In the genomic region with DNA sequence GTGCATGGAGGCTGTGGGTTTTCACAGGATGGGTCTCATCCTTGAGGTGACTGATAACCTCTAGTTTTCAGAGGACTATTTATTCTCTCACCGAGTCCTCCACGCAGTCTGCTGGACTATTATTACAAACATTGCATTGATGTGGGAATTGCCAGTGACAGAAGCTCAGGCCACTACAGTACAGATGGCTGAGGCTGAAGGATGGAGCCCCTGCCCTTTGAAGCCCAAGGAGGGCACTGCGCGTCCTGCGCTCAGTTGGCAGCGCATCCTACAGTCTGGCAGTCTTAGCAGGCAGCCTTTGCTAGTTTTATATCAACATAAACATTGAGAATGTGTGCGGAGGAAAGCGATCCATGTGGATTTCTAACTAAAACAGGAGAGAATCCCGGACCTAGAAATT, we compare ENCODE assay signal across 15 cellular contexts. TPM values are rescaled to one million over a fixed set of nuclear protein-coding genes. Genes with fewer than 3 reads are reported as not detected.
DNase-seq lines count a peak whose midpoint lies in the region; ATAC-seq, FAIRE-seq and TF ChIP-seq lines count a peak whose summit lies in the region.
"Had no signal": no experiment of that assay in that cellular context is flagged by ENCODE, and none has a peak within 500 bp of the region (broad histone marks: within the 10 kb centered on the region; RNA-seq: fewer than 3 reads in every experiment).

No MANE protein-coding gene starts in this region.

- DNase-seq in CD4-positive, alpha-beta T cell, result no peak
- DNase-seq in IMR-90, result no peak
- no peak for DNase-seq in neural progenitor cell (ENCODE audit: low spot score)
- no peak for DNase-seq in small intestine
- no peak for DNase-seq in SKM-1 (lab: John Stamatoyannopoulos, UW; ENCODE audit: unreplicated experiment)
- no peak for DNase-seq in kidney
- DNase-seq: activated naive CD4-positive, alpha-beta T cell treated with anti-CD3 and anti-CD28 coated beads, Interleukin-2, amount 50 U/mL, for 16 hours; heart left ventricle; left cardiac atrium; stimulated activated CD4-positive, alpha-beta T cell treated with anti-CD3 and anti-CD28 coated beads, Interleukin-12 subunit alpha, Interleukin-12 subunit beta, amount 100 ng/mL, for 4 hours; tibial artery had no signal

- H3K36me3 ChIP-seq in IMR-90 (ENCODE audit: control insufficient read depth, insufficient read depth, low read length) (no peaks in the 10 kb centered on the region), neural progenitor cell (no peaks in the 10 kb centered on the region), small intestine (ENCODE audit: control insufficient read depth in 2 of 2, insufficient read depth in 2 of 2, low read length in 2 of 2) (no peaks in the 10 kb centered on the region), kidney (ENCODE audit: control insufficient read depth in 1 of 2, insufficient read depth in 2 of 2, low read length in 2 of 2) (no peaks in the 10 kb centered on the region)
- H3K36me3 ChIP-seq: heart left ventricle, tibial artery had no signal

- no peak for TF ChIP-seq CTCF in CD4-positive, alpha-beta T cell (IDR thresholded peaks at IDR 0.05)
- TF ChIP-seq CTCF in IMR-90 (conservative IDR thresholded peaks at IDR 0.05; ENCODE audit: low read depth, low read length), result no peak
- TF ChIP-seq CTCF in neural progenitor cell (IDR thresholded peaks at IDR 0.05), result no peak
- no peak for TF ChIP-seq CTCF in kidney (IDR thresholded peaks at IDR 0.05; ENCODE audit: borderline replicate concordance, extremely low read depth, insufficient read depth)

- H3K27me3 Mint-ChIP-seq in CD4-positive, alpha-beta T cell, result no peaks in the 10 kb centered on the region
- no peaks in the 10 kb centered on the region for H3K27me3 Mint-ChIP-seq in dendritic cell treated with granulocyte-macrophage colony-stimulating factor and Interleukin-4, amounts not matched to agents 40 ng/mL and 50 ng/mL, for 4 days
- H3K27me3 Mint-ChIP-seq in neural progenitor cell (ENCODE audit: insufficient read depth, low read depth), result peaks cover 2% of the 10 kb centered on the region

- no peaks in the 10 kb centered on the region for H4K20me1 ChIP-seq in IMR-90 (ENCODE audit: insufficient read depth, low read length)
- H4K20me1 ChIP-seq in neural progenitor cell (ENCODE audit: low read depth), result peaks cover 7% of the 10 kb centered on the region

- H3K23ac ChIP-seq in IMR-90 (ENCODE audit: low read depth, low read length), result no peak overlapping the region

- H2AFZ ChIP-seq in IMR-90 (replicated peaks; ENCODE audit: low read length, poor library complexity) (peak overlapping the region; percentile 45), neural progenitor cell (replicated peaks) (peak overlapping the region; percentile 59)

- no peak for TF ChIP-seq POLR2A in IMR-90 (IDR thresholded peaks at IDR 0.05; ENCODE audit: low read depth, low read length)

- H2BK120ac ChIP-seq in IMR-90 (ENCODE audit: low read depth, low read length), result no peak overlapping the region

- no TSS peak for BruUV-seq in IMR-90 (replicated peaks; lab: Mats Ljungman, UMichigan)

- 0 out of 2 replicates have a peak, but pooled peaks cover 8% of the 10 kb centered on the region for H3K9me1 ChIP-seq in IMR-90 (ENCODE audit: insufficient read depth, low read length)

- H3F3A ChIP-seq in neural progenitor cell (ENCODE audit: low read depth), result peaks cover 9% of the 10 kb centered on the region

- FAIRE-seq in small intestine (lab: Jason Lieb, UNC), result no peak
- no peak for FAIRE-seq in kidney (lab: Jason Lieb, UNC)
- FAIRE-seq: bronchial epithelial cell, endothelial cell of umbilical vein had no signal

- peak overlapping the region; percentile 19 for H2AK9ac ChIP-seq in IMR-90 (replicated peaks; ENCODE audit: low read depth, low read length, poor library complexity)

- in situ Hi-C loops in IMR-90 (cut with MboI; ENCODE audit: low sequenced_read_pairs), result no loop called here

- H3K4me3 Mint-ChIP-seq in CD4-positive, alpha-beta T cell, result peak overlapping the region; percentile 99
- H3K4me3 Mint-ChIP-seq in dendritic cell treated with granulocyte-macrophage colony-stimulating factor and Interleukin-4, amounts not matched to agents 40 ng/mL and 50 ng/mL, for 4 days, result no peak overlapping the region
- H3K4me3 Mint-ChIP-seq in neural progenitor cell, result peak overlapping the region; percentile 88

- H3K9me3 ChIP-seq in CD4-positive, alpha-beta T cell (ENCODE audit: control insufficient read depth, low read length), result no peaks in the 10 kb centered on the region
- H3K9me3 ChIP-seq in IMR-90 (ENCODE audit: control insufficient read depth, insufficient read depth, low read length) (no peaks in the 10 kb centered on the region), neural progenitor cell (ENCODE audit: low read depth) (no peaks in the 10 kb centered on the region), small intestine (ENCODE audit: control insufficient read depth, low read depth) (no peaks in the 10 kb centered on the region), kidney (ENCODE audit: control insufficient read depth in 1 of 2, low read length in 2 of 2) (no peaks in the 10 kb centered on the region)
- H3K9me3 ChIP-seq: heart left ventricle, tibial artery had no signal

- H3K4me1 Mint-ChIP-seq in CD4-positive, alpha-beta T cell (ENCODE audit: low read depth), result peaks cover 34% of the 10 kb centered on the region
- peaks cover 37% of the 10 kb centered on the region for H3K4me1 Mint-ChIP-seq in dendritic cell treated with granulocyte-macrophage colony-stimulating factor and Interleukin-4, amounts not matched to agents 40 ng/mL and 50 ng/mL, for 4 days (ENCODE audit: low read depth)
- peaks cover 31% of the 10 kb centered on the region for H3K4me1 Mint-ChIP-seq in neural progenitor cell

- no peak for ATAC-seq in CD4-positive, alpha-beta T cell (ENCODE audit: poor library complexity)
- ATAC-seq in IMR-90 (ENCODE audit: low read depth) (no peak), GM18517 (IDR thresholded peaks at IDR 0.05; ENCODE audit: unreplicated experiment) (no peak)
- ATAC-seq: heart left ventricle, left cardiac atrium had no signal

- intact Hi-C loops in CD4-positive, alpha-beta T cell (cut with DNase I, micrococcal nuclease), result loop anchor here (2.0 to 10.0 kb wide), 10 partner anchors 55 to 1767 kb away; a partner anchor contains a TSS
- intact Hi-C loops in IMR-90 (cut with micrococcal nuclease), result loop anchor here (2.0 to 5.0 kb wide), 2 partner anchors 39 to 115 kb away; no protein-coding TSS in a partner anchor
- intact Hi-C loops in dendritic cell treated with granulocyte-macrophage colony-stimulating factor and Interleukin-4, amounts not matched to agents 40 ng/mL and 50 ng/mL, for 4 days (cut with micrococcal nuclease), result loop anchor here (5.0 to 10.0 kb wide), 2 partner anchors 83 to 290 kb away; no protein-coding TSS in a partner anchor
- intact Hi-C loops in kidney (cut with DNase I), result no loop called here

- H3K9ac ChIP-seq in IMR-90 (ENCODE audit: low read depth, low read length) (peak overlapping the region; percentile 56; the same call in 1 of the 2 replicates), neural progenitor cell (no peak overlapping the region), kidney (ENCODE audit: low read length in 2 of 2) (no peak overlapping the region)

- H3K56ac ChIP-seq in IMR-90 (ENCODE audit: extremely low read depth, insufficient read depth, low read length), result no peak overlapping the region

- no peaks in the 10 kb centered on the region for H3K9me3 Mint-ChIP-seq in CD4-positive, alpha-beta T cell
- peaks cover 5% of the 10 kb centered on the region for H3K9me3 Mint-ChIP-seq in dendritic cell treated with granulocyte-macrophage colony-stimulating factor and Interleukin-4, amounts not matched to agents 40 ng/mL and 50 ng/mL, for 4 days
- H3K9me3 Mint-ChIP-seq in neural progenitor cell, result peaks cover 3% of the 10 kb centered on the region

- no peak for TF ChIP-seq RAD21 in IMR-90 (IDR thresholded peaks at IDR 0.05; ENCODE audit: low read length)

- H3K4me3 ChIP-seq in IMR-90 (ENCODE audit: insufficient read depth, low read depth, low read length) (no peak overlapping the region), neural progenitor cell (no peak overlapping the region), small intestine (ENCODE audit: low read depth in 1 of 2, low read length in 2 of 2) (no peak overlapping the region), kidney (ENCODE audit: low read length in 2 of 2) (no peak overlapping the region)

- CTCF ChIA-PET in CD4-positive, alpha-beta T cell (lab: Charles Lee), result interaction anchor here (1.1 kb wide), 1 partner anchor 85 kb away, joined by 6 read pairs; no protein-coding TSS in a partner anchor
- CTCF ChIA-PET in IMR-90 (lab: Yijun Ruan, JAX), result no interaction called here

- H2BK15ac ChIP-seq in IMR-90 (ENCODE audit: low read depth, low read length), result 0 out of 3 replicates have a peak overlapping the region, but pooled peaks have one; percentile 4

- peaks cover 10 to 23% of the 10 kb centered on the region in 2 experiments; a peak in 3 of 4 replicates for H3K79me1 ChIP-seq in IMR-90 (ENCODE audit: low read depth in 1 of 2, low read length in 2 of 2)

- H2AK5ac ChIP-seq in IMR-90 (ENCODE audit: low read depth, low read length), result no peak overlapping the region

- H3K4ac ChIP-seq in IMR-90 (ENCODE audit: low read depth, low read length), result no peak overlapping the region

- H3K27me3 ChIP-seq in CD4-positive, alpha-beta T cell (ENCODE audit: control insufficient read depth, insufficient read depth, low read length), result no peaks in the 10 kb centered on the region
- H3K27me3 ChIP-seq in IMR-90 (ENCODE audit: control insufficient read depth, insufficient read depth, low read length) (no peaks in the 10 kb centered on the region), neural progenitor cell (peaks cover 17% of the 10 kb centered on the region), small intestine (ENCODE audit: control insufficient read depth in 2 of 2, insufficient read depth in 2 of 2, low read length in 2 of 2) (no peaks in the 10 kb centered on the region)
- H3K27me3 ChIP-seq: heart left ventricle, tibial artery had no signal

- H3K27ac ChIP-seq in CD4-positive, alpha-beta T cell (ENCODE audit: low read depth, low read length), result no peak overlapping the region
- H3K27ac ChIP-seq in IMR-90 (ENCODE audit: insufficient read depth, low read length) (no peak overlapping the region), neural progenitor cell (no peak overlapping the region), small intestine (ENCODE audit: low read depth in 1 of 2, low read length in 1 of 2) (peak overlapping the region in 1 of 2 donors; percentile 17), kidney (ENCODE audit: low read depth in 2 of 2, low read length in 2 of 2) (no peak overlapping the region)

- no peak overlapping the region for H2BK20ac ChIP-seq in IMR-90 (ENCODE audit: low read depth, low read length)

- H4K8ac ChIP-seq in IMR-90 (ENCODE audit: low read depth in 2 of 2, low read length in 2 of 2), result peak overlapping the region; percentile 32 to 63; a peak in 2 of 4 replicates

- H3K36me3 Mint-ChIP-seq in CD4-positive, alpha-beta T cell (ENCODE audit: low read depth), result peaks cover 21% of the 10 kb centered on the region
- peaks cover 24% of the 10 kb centered on the region for H3K36me3 Mint-ChIP-seq in dendritic cell treated with granulocyte-macrophage colony-stimulating factor and Interleukin-4, amounts not matched to agents 40 ng/mL and 50 ng/mL, for 4 days (ENCODE audit: low read depth)
- peaks cover 5% of the 10 kb centered on the region for H3K36me3 Mint-ChIP-seq in neural progenitor cell

- peak overlapping the region; percentile 62; the same call in 1 of the 2 replicates for H3K4me2 ChIP-seq in IMR-90 (ENCODE audit: low read depth, low read length)
- H3K4me2 ChIP-seq in neural progenitor cell, result peak overlapping the region; percentile 72

- no peak overlapping the region for H4K5ac ChIP-seq in IMR-90 (ENCODE audit: low read depth, low read length)

- H4K91ac ChIP-seq in IMR-90 (ENCODE audit: insufficient read depth, low read depth, low read length), result 0 out of 2 replicates have a peak overlapping the region, but pooled peaks have one; percentile 10

- POLR2A ChIA-PET in CD4-positive, alpha-beta T cell (lab: Charles Lee), result interaction anchor here (1.2 to 1.6 kb wide), 4 partner anchors 35 to 93 kb away, joined by 3 to 8 read pairs (median 4); no protein-coding TSS in a partner anchor
- POLR2A ChIA-PET in IMR-90 (lab: Charles Lee; ENCODE audit: unreplicated experiment), result interaction anchor here (1.0 kb wide), 1 partner anchor 10 kb away, joined by 3 read pairs; no protein-coding TSS in a partner anchor

- no peak overlapping the region for H3K18ac ChIP-seq in IMR-90 (ENCODE audit: low read depth, low read length)

- H3K79me2 ChIP-seq in neural progenitor cell (ENCODE audit: low read depth), result no peaks in the 10 kb centered on the region

- no peak overlapping the region for H3K14ac ChIP-seq in IMR-90 (replicated peaks; ENCODE audit: low read depth, low read length)

- no peak overlapping the region for H2BK5ac ChIP-seq in IMR-90 (ENCODE audit: low read depth, low read length, poor library complexity, severe bottlenecking)

- peak overlapping the region; percentile 95 for H3K27ac Mint-ChIP-seq in CD4-positive, alpha-beta T cell
- H3K27ac Mint-ChIP-seq in dendritic cell treated with granulocyte-macrophage colony-stimulating factor and Interleukin-4, amounts not matched to agents 40 ng/mL and 50 ng/mL, for 4 days, result peak overlapping the region; percentile 90
- H3K27ac Mint-ChIP-seq in neural progenitor cell, result peak overlapping the region; percentile 69

- dilution Hi-C loops in IMR-90 (cut with HindIII; ENCODE audit: low sequenced_read_pairs, unreplicated experiment), result no loop called here

- peaks cover 9% of the 10 kb centered on the region for H3K4me1 ChIP-seq in IMR-90 (ENCODE audit: control insufficient read depth, insufficient read depth, low read length)
- peaks cover 12% of the 10 kb centered on the region for H3K4me1 ChIP-seq in neural progenitor cell
- peaks cover 5 to 16% of the 10 kb centered on the region in 2 donors for H3K4me1 ChIP-seq in small intestine (ENCODE audit: control insufficient read depth in 2 of 2, insufficient read depth in 1 of 2, low read depth in 1 of 2, low read length in 1 of 2)
- H3K4me1 ChIP-seq in kidney (ENCODE audit: control insufficient read depth in 1 of 2, insufficient read depth in 1 of 2, low read depth in 1 of 2, low read length in 2 of 2), result peaks cover 2 to 14% of the 10 kb centered on the region in 2 donors

- whole genome bisulfite sequencing in IMR-90 (ENCODE audit: extremely low coverage in 2 of 2, insufficient read length in 1 of 2), 2 experiments, result 40% methylated on average over 1 of the region's 9 CpGs; no CpG with 5 or more reads in 1 of the 2 experiments
- 86 to 98% (median 98%) methylated on average over 9 of the region's 9 CpGs for WGBS in small intestine, 3 donors

RNA-seq across cellular contexts. Expression of a gene that starts 1.5 kb away (rescaled TPM):
- total RNA-seq in CD4-positive, alpha-beta T cell, result 10 to 100 TPM; 48.6 to 50.3 TPM
- total RNA-seq in IMR-90 (2012; rRNA removed) (39.6 and 53.6 TPM in 2 replicates), neural progenitor cell (ENCODE audit: low replicate concordance) (12.1 and 17.5 TPM in 2 replicates), kidney (38.4 TPM)
- polyA plus RNA-seq in IMR-90 (2012; rRNA removed) (6.8 TPM in 2 replicates), small intestine (1 to 10 TPM in 2 of 3 donors, under 1 TPM in 1; 0.89 to 6.8 (median 1.6) TPM), kidney (ENCODE audit: insufficient read depth, low read depth, low replicate concordance) (1.4 TPM)
- polyA plus RNA-seq in IMR-90 (2012; cell fraction: cytosol; rRNA removed), result 5.6 TPM in 2 replicates
- polyA plus RNA-seq in IMR-90 (2012; cell fraction: nucleus; rRNA removed; ENCODE audit: low replicate concordance), result 3.8 and 4.2 TPM in 2 replicates
